9 cellular contexts compared by ENCODE assay signal in the genomic region with DNA sequence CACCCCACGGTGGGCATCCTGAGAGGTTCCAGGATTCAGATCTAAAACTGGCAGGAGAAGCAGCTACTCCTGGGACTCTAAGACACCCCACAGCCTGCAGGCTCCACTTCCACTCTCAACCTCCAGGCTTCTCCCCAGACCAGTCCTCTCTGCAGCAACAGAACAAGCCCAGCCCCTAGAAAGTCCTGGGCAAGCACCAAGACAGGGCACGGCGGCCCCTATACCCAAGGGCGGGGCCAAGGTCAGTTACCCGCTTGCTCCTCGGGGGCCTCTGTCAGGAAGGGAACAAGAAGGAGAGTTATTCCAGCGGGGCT.
DNase-seq lines count a peak whose midpoint lies in the region; ATAC-seq and TF ChIP-seq lines count a peak whose summit lies in the region.
"Had no signal": no experiment of that assay in that cellular context is flagged by ENCODE, and none has a peak within 500 bp of the region (broad histone marks: within the 10 kb centered on the region; RNA-seq: fewer than 3 reads in every experiment).

No MANE protein-coding gene starts in this region.

- H3K4me1 Mint-ChIP-seq in activated CD4-positive, alpha-beta T cell treated with anti-CD3 and anti-CD28 coated beads for 36 hours, result peaks cover 5% of the 10 kb centered on the region
- H3K4me1 Mint-ChIP-seq in effector memory CD8-positive, alpha-beta T cell (ENCODE audit: low read depth in 2 of 2), result peaks cover 10 to 14% of the 10 kb centered on the region in 2 donors
- peaks cover 6% of the 10 kb centered on the region for H3K4me1 Mint-ChIP-seq in osteocyte (ENCODE audit: unreplicated experiment)

- POLR2A ChIA-PET in activated CD4-positive, alpha-beta T cell treated with anti-CD3 and anti-CD28 coated beads for 36 hours (lab: Charles Lee), result interaction anchor here (0.6 to 1.7 kb wide), 5 partner anchors 23 to 391 kb away, joined by 3 to 6 read pairs (median 4); no protein-coding TSS in a partner anchor

- TF ChIP-seq CTCF in LNCAP (IDR thresholded peaks at IDR 0.05) (peak; percentile 27; the same call in 1 of the 2 replicates), osteocyte (IDR thresholded peaks at IDR 0.05) (peak; percentile 14)

- H3K4me3 Mint-ChIP-seq in activated CD4-positive, alpha-beta T cell treated with anti-CD3 and anti-CD28 coated beads for 36 hours, result no peak overlapping the region
- H3K4me3 Mint-ChIP-seq in effector memory CD8-positive, alpha-beta T cell, result no peak overlapping the region
- no peak overlapping the region for H3K4me3 Mint-ChIP-seq in osteocyte (ENCODE audit: unreplicated experiment)

- H3K27ac Mint-ChIP-seq in activated CD4-positive, alpha-beta T cell treated with anti-CD3 and anti-CD28 coated beads for 36 hours, result no peak overlapping the region
- peak overlapping the region in 1 of 2 donors; percentile 91 for H3K27ac Mint-ChIP-seq in effector memory CD8-positive, alpha-beta T cell
- H3K27ac Mint-ChIP-seq in osteocyte (ENCODE audit: unreplicated experiment), result no peak overlapping the region

- H3K27me3 Mint-ChIP-seq in activated CD4-positive, alpha-beta T cell treated with anti-CD3 and anti-CD28 coated beads for 36 hours, result no peaks in the 10 kb centered on the region
- H3K27me3 Mint-ChIP-seq in effector memory CD8-positive, alpha-beta T cell, result no peaks in the 10 kb centered on the region
- H3K27me3 Mint-ChIP-seq in osteocyte (ENCODE audit: unreplicated experiment), result no peaks in the 10 kb centered on the region

- CTCF ChIA-PET in activated CD4-positive, alpha-beta T cell treated with anti-CD3 and anti-CD28 coated beads for 36 hours (lab: Charles Lee), result interaction anchor here (0.6 to 7.7 kb wide), 64 partner anchors 8 to 1425 kb away, joined by 3 to 199 read pairs (median 5); a partner anchor contains a TSS

- intact Hi-C loops in activated CD4-positive, alpha-beta T cell treated with anti-CD3 and anti-CD28 coated beads for 36 hours (cut with DNase I, micrococcal nuclease), result loop anchor here (1.0 to 10.0 kb wide), 5 partner anchors 152 to 473 kb away; a partner anchor contains a TSS

- no peak for DNase-seq in activated CD4-positive, alpha-beta T cell treated with anti-CD3 and anti-CD28 coated beads for 36 hours
- no peak for DNase-seq in activated CD4-positive, alpha-beta T cell treated with anti-CD3 and anti-CD28 coated beads for 1 hour
- DNase-seq in effector memory CD8-positive, alpha-beta T cell, result no peak
- DNase-seq in osteocyte (ENCODE audit: extremely low spot score, unreplicated experiment) (no peak), NCI-H146 treated with DMSO at 0.1 percent for 48 hours (lab: John Stamatoyannopoulos, UW; ENCODE audit: unreplicated experiment) (no peak), NCI-H526 (lab: John Stamatoyannopoulos, UW) (no peak)
- DNase-seq: GOT3 had no signal

- peak; percentile 20 for ATAC-seq in activated CD4-positive, alpha-beta T cell treated with anti-CD3 and anti-CD28 coated beads for 36 hours
- ATAC-seq in effector memory CD8-positive, alpha-beta T cell (replicated peaks), result peak; percentile 50
- ATAC-seq in GM19324 (IDR thresholded peaks at IDR 0.05; ENCODE audit: low FRiP score, unreplicated experiment), result no peak

- peaks cover 2% of the 10 kb centered on the region for H3K36me3 Mint-ChIP-seq in activated CD4-positive, alpha-beta T cell treated with anti-CD3 and anti-CD28 coated beads for 36 hours (ENCODE audit: low read depth)
- peaks cover 31% of the 10 kb centered on the region for H3K36me3 Mint-ChIP-seq in effector memory CD8-positive, alpha-beta T cell (ENCODE audit: insufficient read depth)
- H3K36me3 Mint-ChIP-seq in osteocyte (ENCODE audit: unreplicated experiment), result peaks cover 8% of the 10 kb centered on the region

- no peaks in the 10 kb centered on the region for H3K9me3 Mint-ChIP-seq in activated CD4-positive, alpha-beta T cell treated with anti-CD3 and anti-CD28 coated beads for 36 hours (ENCODE audit: low read depth)
- H3K9me3 Mint-ChIP-seq in effector memory CD8-positive, alpha-beta T cell, result no peaks in the 10 kb centered on the region
- H3K9me3 Mint-ChIP-seq in osteocyte (ENCODE audit: unreplicated experiment), result no peaks in the 10 kb centered on the region
